Comparison of ENCODE assay signal across 17 cellular contexts in genomic region chr3:37041546-37042195, GRCh38. TPM values are rescaled to one million over a fixed set of nuclear protein-coding genes. Genes with fewer than 3 reads are reported as not detected.
DNase-seq lines count a peak whose midpoint lies in the region; ATAC-seq, FAIRE-seq and TF ChIP-seq lines count a peak whose summit lies in the region.
"Had no signal": no experiment of that assay in that cellular context is flagged by ENCODE, and none has a peak within 500 bp of the region (broad histone marks: within the 10 kb centered on the region; RNA-seq: fewer than 3 reads in every experiment).

No MANE protein-coding gene starts in this region.

- intact Hi-C loops in Right ventricle myocardium superior (cut with DNase I) = no loop called here
- intact Hi-C loops in left cardiac atrium (cut with DNase I) = no loop called here

- ATAC-seq in Right ventricle myocardium superior (ENCODE audit: poor library complexity) (peak; percentile 45), left cardiac atrium (no peak), HG03280 (IDR thresholded peaks at IDR 0.05; ENCODE audit: unreplicated experiment) (no peak)

- TF ChIP-seq CTCF in LNCaP clone FGC (IDR thresholded peaks at IDR 0.05; ENCODE audit: control insufficient read depth, extremely low read depth, insufficient read depth) (no peak), fibroblast of mammary gland (conservative IDR thresholded peaks at IDR 0.05; ENCODE audit: control insufficient read depth, insufficient read depth, low read depth, low read length) (no peak)

- no peak for FAIRE-seq in frontal cortex (lab: Jason Lieb, UNC)
- FAIRE-seq: D721Med had no signal

- no peak overlapping the region for H3K4me3 ChIP-seq in LNCaP clone FGC (ENCODE audit: low read depth, low read length)
- H3K4me3 ChIP-seq in fibroblast of mammary gland (ENCODE audit: control insufficient read depth, low read depth, low read length) = no peak overlapping the region
- H3K4me3 ChIP-seq in skeletal muscle cell (ENCODE audit: low read depth, low read length) = no peak overlapping the region
- H3K4me3 ChIP-seq: Peyer's patch had no signal

- DNase-seq in Right ventricle myocardium superior (no peak), left cardiac atrium (no peak), LNCaP clone FGC (ENCODE audit: low read depth) (peak; percentile 72), fibroblast of mammary gland (ENCODE audit: low read depth) (peak; percentile 33), skeletal muscle cell (ENCODE audit: low read depth) (peak; percentile 22), frontal cortex (ENCODE audit: low spot score in 2 of 2) (no peak), superior temporal gyrus (ENCODE audit: extremely low spot score) (no peak)
- DNase-seq: CD4-positive, alpha-beta T cell; DMS79 treated with DMSO at 0.1 percent for 48 hours; GDM1; NCI-H2081; NCI-H446 treated with DMSO at 0.1 percent for 48 hours; NCI-H774; Peyer's patch; SHP77 treated with DMSO at 0.1 percent for 48 hours had no signal

RNA-seq across cellular contexts. Expression of gene MLH1, which starts 48.4 kb away (rescaled TPM):
- total RNA-seq in Right ventricle myocardium superior (42.7 TPM), left cardiac atrium (10 to 100 TPM; 31.6 to 31.9 TPM), frontal cortex (53.8 TPM)

RNA-seq across cellular contexts. Expression of gene EPM2AIP1, which starts 48.7 kb away (rescaled TPM):
- total RNA-seq in Right ventricle myocardium superior (17.9 TPM), left cardiac atrium (10 to 100 TPM; 15.3 to 17.1 TPM), frontal cortex (57.9 TPM)

Comparison
In these comparisons a context has a peak if more than half of its experiments do, and no peak if none do; other contexts are left out.
1. DNase-seq: peak in LNCaP clone FGC (single experiment), fibroblast of mammary gland (single experiment) and skeletal muscle cell (single experiment); none in Right ventricle myocardium superior (single experiment), left cardiac atrium (single experiment), frontal cortex (0 of 2) and superior temporal gyrus (single experiment).